In genomic region chr5:74483001-74483400, GRCh38 we compare ENCODE assay signal across 20 cellular contexts.
DNase-seq lines count a peak whose midpoint lies in the region; FAIRE-seq and TF ChIP-seq lines count a peak whose summit lies in the region.
"Had no signal": no experiment of that assay in that cellular context is flagged by ENCODE, and none has a peak within 500 bp of the region (broad histone marks: within the 10 kb centered on the region; RNA-seq: fewer than 3 reads in every experiment).

No MANE protein-coding gene starts in this region.

- H3K9ac ChIP-seq in H1 (replicated peaks in 1 of 4; ENCODE audit: extremely low read depth in 1 of 4, low read depth in 3 of 4, low read length in 3 of 4), result no peak overlapping the region
- H3K9ac ChIP-seq: BLaER1 had no signal

- no peak overlapping the region for H3K27ac ChIP-seq in H1 (ENCODE audit: low read depth, low read length)
- H3K27ac ChIP-seq: BLaER1, SJSA1 had no signal

- H2BK120ac ChIP-seq in H1 (replicated peaks; ENCODE audit: low read depth, low read length), result no peak overlapping the region

- no peak for TF ChIP-seq RAD21 in H1 (IDR thresholded peaks at IDR 0.05 in 1 of 2, conservative IDR thresholded peaks at IDR 0.05 in 1 of 2; ENCODE audit: low read depth in 2 of 2, low read length in 2 of 2)

- FAIRE-seq in H1 (lab: Jason Lieb, UNC), result no peak

- H4K5ac ChIP-seq in H1 (ENCODE audit: insufficient read length, low read depth, low read length), result no peak overlapping the region

- TF ChIP-seq EP300 in H1 (IDR thresholded peaks at IDR 0.05; ENCODE audit: borderline replicate concordance in 1 of 2, low read depth in 2 of 2, low read length in 2 of 2), result no peak

- no peaks in the 10 kb centered on the region for H3K79me1 ChIP-seq in H1 (ENCODE audit: low read depth, low read length)

- no peak overlapping the region for H4K8ac ChIP-seq in H1 (ENCODE audit: extremely low read depth, insufficient read depth, low read length)

- no peaks in the 10 kb centered on the region for H3K79me2 ChIP-seq in H1 (ENCODE audit: control insufficient read depth in 1 of 2, insufficient read depth in 2 of 2, low read length in 2 of 2)

- no peak overlapping the region for H2AFZ ChIP-seq in H1 (ENCODE audit: low read length)

- no peak overlapping the region for H2BK20ac ChIP-seq in H1 (ENCODE audit: low read length)

- H4K91ac ChIP-seq in H1 (replicated peaks; ENCODE audit: insufficient read length, low read length), result no peak overlapping the region

- DNase-seq in NCI-H2227 (lab: John Stamatoyannopoulos, UW; ENCODE audit: unreplicated experiment), result peak; percentile 19
- DNase-seq in H1 (ENCODE audit: low read depth in 1 of 2, low spot score in 2 of 2), result no peak
- DNase-seq in mesenteric fat pad (ENCODE audit: low spot score), result peak; percentile 1
- peak; percentile 75 for DNase-seq in pons (ENCODE audit: low spot score)
- no peak for DNase-seq in activated CD4-positive, alpha-beta T cell treated with anti-CD3 and anti-CD28 coated beads, Interleukin-2, amount 50 U/mL, for 48 hours
- DNase-seq in foreskin fibroblast, result no peak
- DNase-seq in NCI-H1105 treated with DMSO at 0.1 percent for 48 hours (lab: John Stamatoyannopoulos, UW), result no peak
- no peak for DNase-seq in cerebellar cortex (ENCODE audit: low spot score)
- DNase-seq: CD4-positive, alpha-beta T cell; COR-L47; DMS79; GOT3; MV-4-11; NCI-H1694 treated with DMSO at 0.1 percent for 48 hours; NCI-H2107; NCI-H226; NCI-H510A treated with DMSO at 0.1 percent for 48 hours; NCI-H748 treated with DMSO at 0.1 percent for 48 hours had no signal

- no peaks in the 10 kb centered on the region for H3K36me3 ChIP-seq in H1 (ENCODE audit: control insufficient read depth in 2 of 4, insufficient read depth in 4 of 4, low read length in 3 of 4)
- H3K36me3 ChIP-seq: BLaER1, SJSA1 had no signal

- H3K18ac ChIP-seq in H1 (ENCODE audit: extremely low read depth, low read length), result no peak overlapping the region

- no peaks in the 10 kb centered on the region for H3K27me3 ChIP-seq in H1 (replicated peaks in 1 of 4; ENCODE audit: control insufficient read depth in 3 of 4, extremely low read depth in 1 of 4, insufficient read depth in 3 of 4, low read length in 3 of 4)
- H3K27me3 ChIP-seq: BLaER1, SJSA1 had no signal

- CTCF ChIA-PET in H1 (lab: Charles Lee; ENCODE audit: partially characterized antibody), result interaction anchor here (1.5 kb wide), 1 partner anchor 17 kb away, joined by 3 read pairs; no protein-coding TSS in a partner anchor

- H4K20me1 ChIP-seq in H1 (replicated peaks in 1 of 2; ENCODE audit: control insufficient read depth in 1 of 2, insufficient read depth in 2 of 2, low read length in 2 of 2), result no peaks in the 10 kb centered on the region
- H4K20me1 ChIP-seq: BLaER1 had no signal

- H3K14ac ChIP-seq in H1 (ENCODE audit: insufficient read length), result no peak overlapping the region

- H3K56ac ChIP-seq in H1 (replicated peaks; ENCODE audit: insufficient read length, low read depth, low read length), result no peak overlapping the region

- no peak overlapping the region for H3K23ac ChIP-seq in H1 (ENCODE audit: insufficient read length)

- H3K4me3 ChIP-seq in H1 (ENCODE audit: extremely low read depth in 1 of 4, insufficient read depth in 2 of 4, low read depth in 3 of 4, low read length in 4 of 4) (no peak overlapping the region), foreskin fibroblast (ENCODE audit: low read depth in 1 of 2, low read length in 2 of 2) (no peak overlapping the region)
- H3K4me3 ChIP-seq: BLaER1, SJSA1 had no signal

- no peak overlapping the region for H2BK5ac ChIP-seq in H1 (ENCODE audit: low read depth, low read length)

- TF ChIP-seq CTCF in H1 (IDR thresholded peaks at IDR 0.05; ENCODE audit: control extremely low read depth in 1 of 3, insufficient read depth in 1 of 3, low read depth in 1 of 3, low read length in 3 of 3) (no peak), foreskin fibroblast (IDR thresholded peaks at IDR 0.05; ENCODE audit: low read depth, low read length) (no peak)

- H3K4me2 ChIP-seq in H1 (ENCODE audit: insufficient read depth in 1 of 2, low read depth in 2 of 2, low read length in 2 of 2), result 0 out of 4 replicates have a peak overlapping the region, but pooled peaks of 1 of the 2 experiments have one; percentile 14
- H3K4me2 ChIP-seq: BLaER1 had no signal

- POLR2A ChIA-PET in H1 (lab: Charles Lee; ENCODE audit: partially characterized antibody), result interaction anchor here (1.1 kb wide), 1 partner anchor 17 kb away, joined by 4 read pairs; no protein-coding TSS in a partner anchor

- H3K4me1 ChIP-seq in H1 (replicated peaks in 1 of 4; ENCODE audit: control insufficient read depth in 3 of 4, insufficient read depth in 4 of 4, low read length in 3 of 4), result peaks cover 3 to 11% (median 6%) of the 10 kb centered on the region in 4 experiments; a peak in 3 of 7 replicates
- H3K4me1 ChIP-seq: BLaER1, SJSA1 had no signal

- no peak overlapping the region; the same call in 1 of the 2 replicates for H2BK12ac ChIP-seq in H1 (ENCODE audit: low read depth, low read length)

- H3K9me3 ChIP-seq in H1 (ENCODE audit: insufficient read depth in 2 of 2, low read depth in 1 of 2, low read length in 1 of 2), result no peaks in the 10 kb centered on the region
- H3K9me3 ChIP-seq: BLaER1, SJSA1 had no signal

- WGBS in H1 (ENCODE audit: extremely low coverage in 1 of 2, insufficient coverage in 1 of 2, insufficient read length in 1 of 2, insufficient replicate concordance in 2 of 2, low coverage in 1 of 2, low lambda C conversion rate in 2 of 2, missing lambda C conversion rate in 1 of 2), 2 experiments, result 57% methylated on average over 4 of the region's 4 CpGs; no CpG with 5 or more reads in 1 of the 2 experiments

- no peak for TF ChIP-seq POLR2A in H1 (IDR thresholded peaks at IDR 0.05; ENCODE audit: control extremely low read depth in 1 of 2, low read depth in 2 of 2, low read length in 2 of 2)

- H2BK15ac ChIP-seq in H1 (ENCODE audit: low read length), result no peak overlapping the region

- no peak overlapping the region for H3K4ac ChIP-seq in H1 (replicated peaks; ENCODE audit: insufficient read length, low read depth, low read length)

- H2AK5ac ChIP-seq in H1 (ENCODE audit: low read depth, low read length), result no peak overlapping the region

- no peaks in the 10 kb centered on the region for H3K23me2 ChIP-seq in H1 (ENCODE audit: low read depth, low read length)

TF ChIP-seq in H1, 55 proteins besides CTCF, POLR2A, EP300 and RAD21:
- TF ChIP-seq SIN3A (conservative IDR thresholded peaks at IDR 0.05 in 1 of 2, IDR thresholded peaks at IDR 0.05 in 1 of 2; ENCODE audit: low read depth in 1 of 2, low read length in 2 of 2) (peak; percentile 92 to 97), BRCA1 (IDR thresholded peaks at IDR 0.05; ENCODE audit: low read depth, low read length) (no peak), CREB1 (IDR thresholded peaks at IDR 0.05) (no peak), RNF2 (IDR thresholded peaks at IDR 0.05; ENCODE audit: borderline replicate concordance, low read depth, low read length, missing control alignments, poor library complexity, severe bottlenecking) (no peak), TCF12 (IDR thresholded peaks at IDR 0.05; ENCODE audit: low read depth, low read length) (0 out of 2 replicates have a peak, but pooled peaks have one; percentile 19), JUND (IDR thresholded peaks at IDR 0.05; ENCODE audit: low read length) (no peak), RBBP5 (IDR thresholded peaks at IDR 0.05; ENCODE audit: borderline replicate concordance, low read depth, low read length) (no peak), HDAC6 (IDR thresholded peaks at IDR 0.05; ENCODE audit: low read depth, low read length) (no peak), ZNF274 (IDR thresholded peaks at IDR 0.05; ENCODE audit: borderline replicate concordance, extremely low read depth, low read length) (no peak), RFX5 (IDR thresholded peaks at IDR 0.05; ENCODE audit: borderline replicate concordance, low read depth, low read length) (no peak), BACH1 (IDR thresholded peaks at IDR 0.05; ENCODE audit: low read length) (no peak), EGR1 (IDR thresholded peaks at IDR 0.05; ENCODE audit: borderline replicate concordance, low read depth, low read length) (no peak), SIX5 (IDR thresholded peaks at IDR 0.05; ENCODE audit: low read depth, low read length) (no peak)

Comparison
In these comparisons a context has a peak if more than half of its experiments do, and no peak if none do; other contexts are left out.
1. DNase-seq: peak in NCI-H2227 (single experiment), mesenteric fat pad (single experiment) and pons (single experiment); none in H1 (0 of 2), activated CD4-positive, alpha-beta T cell treated with anti-CD3 and anti-CD28 coated beads, Interleukin-2, amount 50 U/mL, for 48 hours (0 of 2), foreskin fibroblast (0 of 2), NCI-H1105 treated with DMSO at 0.1 percent for 48 hours (single experiment) and cerebellar cortex (single experiment).